10 cellular contexts compared by ENCODE assay signal in the genomic region with DNA sequence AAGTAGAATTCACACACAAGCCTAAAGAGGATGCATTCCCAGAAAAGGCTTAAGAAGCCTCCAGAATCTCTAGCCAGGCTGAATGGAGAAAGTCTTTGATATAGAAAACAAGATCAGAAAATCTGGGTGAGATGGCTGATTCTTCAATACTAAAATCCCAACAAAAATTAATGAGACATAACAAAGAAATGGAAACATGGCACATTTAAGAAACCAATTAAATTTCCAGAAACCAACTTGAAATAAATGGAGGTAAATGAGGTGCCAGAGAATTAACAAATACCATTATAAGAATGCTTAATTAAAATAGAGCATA. TPM values are rescaled to one million over a fixed set of nuclear protein-coding genes. Genes with fewer than 3 reads are reported as not detected.
A peak's percentile ranks its signal among the peaks of the same experiment; 100 is the strongest.
DNase-seq lines count a peak whose midpoint lies in the region; ATAC-seq and TF ChIP-seq lines count a peak whose summit lies in the region.
"Had no signal": no experiment of that assay in that cellular context is flagged by ENCODE, and none has a peak within 500 bp of the region (broad histone marks: within the 10 kb centered on the region; RNA-seq: fewer than 3 reads in every experiment).

No MANE protein-coding gene starts in this region.

- no peak overlapping the region for H2AFZ ChIP-seq in OCI-LY3 (ENCODE audit: low read depth, low read length)

- peak; percentile 49 for TF ChIP-seq CTCF in natural killer cell (IDR thresholded peaks at IDR 0.05)
- TF ChIP-seq CTCF in OCI-LY3 (IDR thresholded peaks at IDR 0.05; ENCODE audit: low read depth, low read length): no peak
- TF ChIP-seq CTCF in glutamatergic neuron (IDR thresholded peaks at IDR 0.05; ENCODE audit: partially characterized antibody, unreplicated experiment): peak; percentile 57

- H3K36me3 Mint-ChIP-seq in natural killer cell: no peaks in the 10 kb centered on the region
- H3K36me3 Mint-ChIP-seq in natural killer cell treated with Interleukin-12 subunit alpha and Interleukin-12 subunit beta and Interleukin-15 and Interleukin-18, amount 100 ng/mL, for 72 hours: no peaks in the 10 kb centered on the region
- no peaks in the 10 kb centered on the region for H3K36me3 Mint-ChIP-seq in glutamatergic neuron (ENCODE audit: unreplicated experiment)
- H3K36me3 Mint-ChIP-seq: CD4-positive, alpha-beta memory T cell had no signal

- H3K9ac ChIP-seq in OCI-LY3 (ENCODE audit: low read length): no peak overlapping the region

- H3K4me3 ChIP-seq in OCI-LY3 (ENCODE audit: low read length): no peak overlapping the region

- H3K27ac ChIP-seq in OCI-LY3 (ENCODE audit: low read length): no peak overlapping the region

- H3K27ac Mint-ChIP-seq in natural killer cell (no peak overlapping the region), glutamatergic neuron (ENCODE audit: unreplicated experiment) (no peak overlapping the region)
- no peak overlapping the region for H3K27ac Mint-ChIP-seq in natural killer cell treated with Interleukin-12 subunit alpha and Interleukin-12 subunit beta and Interleukin-15 and Interleukin-18, amount 100 ng/mL, for 72 hours

- H3K4me1 Mint-ChIP-seq in natural killer cell (no peaks in the 10 kb centered on the region), glutamatergic neuron (ENCODE audit: low read depth, unreplicated experiment) (no peaks in the 10 kb centered on the region)
- H3K4me1 Mint-ChIP-seq in natural killer cell treated with Interleukin-12 subunit alpha and Interleukin-12 subunit beta and Interleukin-15 and Interleukin-18, amount 100 ng/mL, for 72 hours (ENCODE audit: low read depth in 2 of 2): peaks cover 0 to 3% of the 10 kb centered on the region in 2 donors

- no peaks in the 10 kb centered on the region for H3K27me3 ChIP-seq in OCI-LY3 (ENCODE audit: low read depth, low read length)

- H3K36me3 ChIP-seq in OCI-LY3 (replicated peaks; ENCODE audit: low read depth, low read length): no peaks in the 10 kb centered on the region

- H3K4me1 ChIP-seq in OCI-LY3 (ENCODE audit: low read length): peaks cover 4% of the 10 kb centered on the region

- intact Hi-C loops in natural killer cell (cut with micrococcal nuclease): loop anchor here (1.0 to 10.0 kb wide), 3 partner anchors 64 to 348 kb away; partner anchors contain the start of gene YEATS4

- CTCF ChIA-PET in HEK293T (lab: Yijun Ruan, JAX): interaction anchor here (0.7 to 1.1 kb wide), 4 partner anchors 8 to 349 kb away, joined by 3 to 5 read pairs (median 4); no protein-coding TSS in a partner anchor

- H3K27me3 Mint-ChIP-seq in natural killer cell (ENCODE audit: low read depth in 2 of 2) (peaks cover 44 to 70% of the 10 kb centered on the region in 2 donors), glutamatergic neuron (ENCODE audit: unreplicated experiment) (no peaks in the 10 kb centered on the region)
- peaks cover 34 to 53% of the 10 kb centered on the region in 2 donors for H3K27me3 Mint-ChIP-seq in natural killer cell treated with Interleukin-12 subunit alpha and Interleukin-12 subunit beta and Interleukin-15 and Interleukin-18, amount 100 ng/mL, for 72 hours

- H4K20me1 ChIP-seq in OCI-LY3 (ENCODE audit: insufficient read depth, low read length): no peaks in the 10 kb centered on the region

- H3K9me3 Mint-ChIP-seq in natural killer cell (no peaks in the 10 kb centered on the region), glutamatergic neuron (ENCODE audit: unreplicated experiment) (peaks cover 1% of the 10 kb centered on the region)
- no peaks in the 10 kb centered on the region for H3K9me3 Mint-ChIP-seq in natural killer cell treated with Interleukin-12 subunit alpha and Interleukin-12 subunit beta and Interleukin-15 and Interleukin-18, amount 100 ng/mL, for 72 hours

- no peak for ATAC-seq in natural killer cell
- ATAC-seq in natural killer cell treated with Interleukin-12 subunit alpha and Interleukin-12 subunit beta and Interleukin-15 and Interleukin-18, amount 100 ng/mL, for 72 hours: no peak
- ATAC-seq in HG02970 (IDR thresholded peaks at IDR 0.05; ENCODE audit: low FRiP score, unreplicated experiment): no peak
- ATAC-seq in HG02571 (IDR thresholded peaks at IDR 0.05; ENCODE audit: unreplicated experiment): no peak

- POLR2A ChIA-PET in HEK293T (lab: Yijun Ruan, JAX): no interaction called here

- no peaks in the 10 kb centered on the region for H3K79me2 ChIP-seq in OCI-LY3 (ENCODE audit: low read length)

- no peak overlapping the region for H3K4me3 Mint-ChIP-seq in natural killer cell
- no peak overlapping the region for H3K4me3 Mint-ChIP-seq in natural killer cell treated with Interleukin-12 subunit alpha and Interleukin-12 subunit beta and Interleukin-15 and Interleukin-18, amount 100 ng/mL, for 72 hours
- H3K4me3 Mint-ChIP-seq in glutamatergic neuron (ENCODE audit: unreplicated experiment): no peak overlapping the region

- peak overlapping the region; percentile 81; the same call in 1 of the 2 replicates for H3K4me2 ChIP-seq in OCI-LY3 (ENCODE audit: low read length)

- H3K9me3 ChIP-seq in OCI-LY3 (ENCODE audit: insufficient read depth, low read length): no peaks in the 10 kb centered on the region

- DNase-seq in natural killer cell (no peak), glutamatergic neuron (no peak), T-helper 9 cell (no peak), HEK293T (ENCODE audit: extremely low spot score) (no peak)
- DNase-seq in natural killer cell treated with Interleukin-12 subunit alpha and Interleukin-12 subunit beta and Interleukin-15 and Interleukin-18, amount 100 ng/mL, for 72 hours (ENCODE audit: low spot score): no peak

TF ChIP-seq in HEK293T, 16 proteins besides CTCF, POLR2A, EP300 and RAD21:
- TF ChIP-seq, protein P1, sequence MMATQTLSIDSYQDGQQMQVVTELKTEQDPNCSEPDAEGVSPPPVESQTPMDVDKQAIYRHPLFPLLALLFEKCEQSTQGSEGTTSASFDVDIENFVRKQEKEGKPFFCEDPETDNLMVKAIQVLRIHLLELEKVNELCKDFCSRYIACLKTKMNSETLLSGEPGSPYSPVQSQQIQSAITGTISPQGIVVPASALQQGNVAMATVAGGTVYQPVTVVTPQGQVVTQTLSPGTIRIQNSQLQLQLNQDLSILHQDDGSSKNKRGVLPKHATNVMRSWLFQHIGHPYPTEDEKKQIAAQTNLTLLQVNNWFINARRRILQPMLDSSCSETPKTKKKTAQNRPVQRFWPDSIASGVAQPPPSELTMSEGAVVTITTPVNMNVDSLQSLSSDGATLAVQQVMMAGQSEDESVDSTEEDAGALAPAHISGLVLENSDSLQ (IDR thresholded peaks at IDR 0.05): no peak
- TF ChIP-seq ARNT (IDR thresholded peaks at IDR 0.05) (no peak), ELF4 (IDR thresholded peaks at IDR 0.05) (no peak), NFRKB (IDR thresholded peaks at IDR 0.05) (no peak), ZNF384 (IDR thresholded peaks at IDR 0.05) (no peak)

RNA-seq across cellular contexts. Expression of gene CPSF6, which starts 51.9 kb away (rescaled TPM):
- 10 to 100 TPM; 88.5 to 99.4 (median 95.4) TPM for total RNA-seq in natural killer cell
- total RNA-seq in natural killer cell treated with Interleukin-12 subunit alpha and Interleukin-12 subunit beta and Interleukin-15 and Interleukin-18, amount 100 ng/mL, for 72 hours: 100 to 1,000 TPM in 1 of 2 donors, 10 to 100 TPM in 1; 84.3 to 101 TPM
- total RNA-seq in glutamatergic neuron (ENCODE audit: unreplicated experiment): 167 TPM

RNA-seq across cellular contexts. Expression of gene LYZ, which starts 56.9 kb away (rescaled TPM):
- total RNA-seq in natural killer cell: 100 to 1,000 TPM in 2 of 3 donors, 10 to 100 TPM in 1; 83.1 to 337 (median 146) TPM
- under 1 TPM in 1 of 2 donors, not detected in 1; 0.36 TPM for total RNA-seq in natural killer cell treated with Interleukin-12 subunit alpha and Interleukin-12 subunit beta and Interleukin-15 and Interleukin-18, amount 100 ng/mL, for 72 hours
- total RNA-seq in glutamatergic neuron (ENCODE audit: unreplicated experiment): 0.37 TPM
- total RNA-seq: H7 had no signal

Comparison
In these comparisons a context has a peak if more than half of its experiments do, and no peak if none do; other contexts are left out.
1. RNA of gene LYZ, which starts 56.9 kb away (total RNA-seq): 83.1 to 337 TPM in natural killer cell; 0.37 TPM in glutamatergic neuron (single experiment) and 0.36 TPM in natural killer cell treated with Interleukin-12 subunit alpha and Interleukin-12 subunit beta and Interleukin-15 and Interleukin-18, amount 100 ng/mL, for 72 hours; every median in the first group is over 10 times any median in the second.